15 cellular contexts compared by ENCODE assay signal in the genomic region with DNA sequence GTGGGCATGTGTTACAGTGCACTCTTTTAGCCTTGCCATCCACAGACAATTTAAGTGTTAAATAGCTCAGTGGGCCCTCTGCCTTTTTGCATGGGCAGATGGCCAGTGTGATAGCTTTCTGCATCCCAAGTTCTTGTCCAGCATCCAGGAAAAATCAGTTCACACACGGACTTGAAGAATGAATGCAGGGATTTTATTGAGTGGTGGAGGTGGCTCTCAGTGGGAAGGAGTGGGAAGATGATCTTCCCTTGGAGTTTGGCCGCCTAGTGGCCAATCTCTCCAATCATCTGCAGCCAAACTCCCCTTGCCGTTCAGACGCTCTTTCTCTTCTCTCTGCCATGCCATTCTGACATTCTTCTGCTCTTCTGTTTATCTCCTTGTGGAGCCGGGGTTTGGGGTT.
DNase-seq lines count a peak whose midpoint lies in the region; ATAC-seq and TF ChIP-seq lines count a peak whose summit lies in the region.
"Had no signal": no experiment of that assay in that cellular context is flagged by ENCODE, and none has a peak within 500 bp of the region (broad histone marks: within the 10 kb centered on the region; RNA-seq: fewer than 3 reads in every experiment).

No MANE protein-coding gene starts in this region.

- H4K20me1 ChIP-seq in OCI-LY1 (ENCODE audit: insufficient read depth, low read length) (no peaks in the 10 kb centered on the region), fibroblast of lung (ENCODE audit: control insufficient read depth, extremely low read depth, insufficient read depth, low read length) (no peaks in the 10 kb centered on the region)

- ATAC-seq in left cardiac atrium (no peak), HG03521 (IDR thresholded peaks at IDR 0.05; ENCODE audit: unreplicated experiment) (no peak)
- ATAC-seq: activated T-cell treated with anti-CD3 and anti-CD28 coated beads, Interleukin-2, amount 50 U/mL, for 72 hours; natural killer cell treated with Interleukin-12 subunit alpha and Interleukin-12 subunit beta and Interleukin-15 and Interleukin-18, amount 100 ng/mL, for 72 hours had no signal

- H2AFZ ChIP-seq in OCI-LY1 (ENCODE audit: low read length) (no peak overlapping the region), fibroblast of lung (ENCODE audit: low read length) (no peak overlapping the region)

- H3K27me3 ChIP-seq in left ventricle myocardium inferior (ENCODE audit: low read depth) (no peaks in the 10 kb centered on the region), OCI-LY1 (ENCODE audit: insufficient read depth, low read length) (no peaks in the 10 kb centered on the region), fibroblast of lung (ENCODE audit: control insufficient read depth, insufficient read depth, low read length) (no peaks in the 10 kb centered on the region)
- H3K27me3 ChIP-seq: MG63 had no signal

- TF ChIP-seq CTCF in left ventricle myocardium inferior (IDR thresholded peaks at IDR 0.05; ENCODE audit: borderline replicate concordance) (peak; percentile 54), OCI-LY1 (IDR thresholded peaks at IDR 0.05; ENCODE audit: low read length) (peak; percentile 57), fibroblast of lung (conservative IDR thresholded peaks at IDR 0.05 in 1 of 2, IDR thresholded peaks at IDR 0.05 in 1 of 2; ENCODE audit: low read depth in 1 of 2, low read length in 2 of 2) (peak; percentile 18 to 22)

- intact Hi-C loops in left ventricle myocardium inferior (cut with micrococcal nuclease) (no loop called here), left cardiac atrium (cut with DNase I) (no loop called here), posterior cingulate gyrus (cut with DNase I) (no loop called here)

- peaks cover 10% of the 10 kb centered on the region for H3K9me3 ChIP-seq in left ventricle myocardium inferior (replicated peaks)
- H3K9me3 ChIP-seq in OCI-LY1 (ENCODE audit: low read length): no peaks in the 10 kb centered on the region
- H3K9me3 ChIP-seq in fibroblast of lung (ENCODE audit: control insufficient read depth, insufficient read depth, low read depth, low read length): no peaks in the 10 kb centered on the region

- H3K4me1 ChIP-seq in left ventricle myocardium inferior: peaks cover 4% of the 10 kb centered on the region
- no peaks in the 10 kb centered on the region for H3K4me1 ChIP-seq in OCI-LY1 (ENCODE audit: insufficient read depth, low read length, severe bottlenecking)
- H3K4me1 ChIP-seq in fibroblast of lung (ENCODE audit: control insufficient read depth, extremely low read depth, insufficient read depth, low read length): no peaks in the 10 kb centered on the region

- no peak overlapping the region for H3K27ac ChIP-seq in left ventricle myocardium inferior (replicated peaks)
- no peak overlapping the region for H3K27ac ChIP-seq in OCI-LY1 (ENCODE audit: low read depth, low read length, poor library complexity, severe bottlenecking)
- H3K27ac ChIP-seq in fibroblast of lung (ENCODE audit: insufficient read depth, low read length): no peak overlapping the region
- H3K27ac ChIP-seq: coronary artery had no signal

- H3K4me2 ChIP-seq in OCI-LY1 (ENCODE audit: low read length) (no peak overlapping the region), fibroblast of lung (ENCODE audit: extremely low read depth, insufficient read depth, low read length) (no peak overlapping the region)

- no peaks in the 10 kb centered on the region for H3K79me2 ChIP-seq in OCI-LY1 (ENCODE audit: insufficient read depth, low read length)
- H3K79me2 ChIP-seq in fibroblast of lung (ENCODE audit: control insufficient read depth, insufficient read depth, low read length): no peaks in the 10 kb centered on the region

- no peaks in the 10 kb centered on the region for H3K36me3 ChIP-seq in left ventricle myocardium inferior
- no peaks in the 10 kb centered on the region for H3K36me3 ChIP-seq in OCI-LY1 (ENCODE audit: insufficient read depth, low read length)
- no peaks in the 10 kb centered on the region for H3K36me3 ChIP-seq in fibroblast of lung (ENCODE audit: control insufficient read depth, insufficient read depth, low read length)
- H3K36me3 ChIP-seq: MG63 had no signal

- H3K4me3 ChIP-seq in left ventricle myocardium inferior (no peak overlapping the region), OCI-LY1 (ENCODE audit: low read depth, low read length, poor library complexity, severe bottlenecking) (no peak overlapping the region), fibroblast of lung (replicated peaks in 1 of 4; ENCODE audit: control extremely low read depth in 1 of 4, insufficient read depth in 1 of 4, low read depth in 3 of 4, low read length in 4 of 4) (no peak overlapping the region)
- H3K4me3 ChIP-seq: coronary artery, MG63 had no signal

- DNase-seq in left ventricle myocardium inferior: no peak
- no peak for DNase-seq in left cardiac atrium
- DNase-seq in fibroblast of lung (ENCODE audit: low read depth in 2 of 2): peak in 1 of 2 donors; percentile 11
- DNase-seq in GDM1 (lab: John Stamatoyannopoulos, UW): no peak
- DNase-seq in posterior cingulate gyrus: no peak
- DNase-seq in DMS153 treated with DMSO at 0.1 percent for 48 hours (lab: John Stamatoyannopoulos, UW; ENCODE audit: unreplicated experiment): no peak
- DNase-seq: activated T-cell treated with anti-CD3 and anti-CD28 coated beads, Interleukin-2, amount 50 U/mL, for 72 hours; CD4-positive, alpha-beta T cell; MG63; stimulated activated CD4-positive, alpha-beta T cell treated with anti-CD3 and anti-CD28 coated beads, Interleukin-15, amount 100 ng/mL, for 24 hours; stimulated activated naive CD4-positive, alpha-beta T cell had no signal

- no peaks in the 10 kb centered on the region for H3K9me2 ChIP-seq in OCI-LY1 (ENCODE audit: low read depth, low read length)

- H3F3A ChIP-seq in OCI-LY1 (ENCODE audit: insufficient read depth, low read length): no peaks in the 10 kb centered on the region

- H3K9ac ChIP-seq in OCI-LY1 (ENCODE audit: low read length): no peak overlapping the region
- H3K9ac ChIP-seq in fibroblast of lung (ENCODE audit: insufficient read depth, low read length): no peak overlapping the region
